ENCODE assay signal across 2 cellular contexts in the genomic region with DNA sequence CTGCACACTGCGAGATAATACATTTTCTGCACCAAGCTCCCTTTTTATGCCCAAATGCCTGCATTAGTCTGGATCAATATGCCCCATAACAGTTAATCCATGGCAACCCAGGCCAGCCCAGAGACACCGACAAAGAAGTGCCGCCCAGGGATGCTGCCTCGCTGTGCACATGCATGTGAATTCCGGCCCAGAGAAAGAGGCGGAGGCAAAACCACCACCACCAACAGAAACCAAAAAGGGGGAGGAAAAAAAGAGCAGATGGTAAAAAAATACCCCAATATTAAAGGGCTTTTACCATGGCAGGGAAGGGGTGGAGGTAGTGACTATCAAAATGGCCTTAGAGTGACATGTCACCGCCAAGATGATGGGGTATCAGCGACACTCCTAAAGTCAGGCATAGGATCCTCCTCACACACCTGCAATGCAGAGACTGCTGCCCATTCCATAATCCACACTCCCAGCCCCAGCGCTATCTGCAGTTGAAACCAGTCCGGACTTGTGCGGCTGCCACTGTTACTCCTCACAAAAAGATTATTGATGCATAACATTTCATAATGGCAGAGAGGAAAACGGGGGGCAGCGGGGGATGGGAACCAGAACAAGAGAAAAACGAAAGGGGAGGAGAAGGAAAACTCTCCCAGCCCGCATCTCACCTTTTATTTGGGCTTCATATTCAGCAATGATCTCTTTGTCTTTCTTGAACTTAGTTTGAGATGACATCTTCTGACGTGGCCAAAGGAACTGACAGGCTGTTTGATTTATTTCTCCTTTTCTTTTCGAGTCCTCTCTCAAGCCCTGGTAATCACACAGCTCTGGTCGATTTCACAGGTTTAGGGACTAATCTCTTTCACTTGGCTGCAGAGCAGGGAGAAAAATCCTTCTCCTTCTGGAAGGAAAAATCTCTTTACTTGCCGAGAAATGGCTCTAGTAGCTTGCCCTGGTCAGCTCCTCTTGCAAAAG.
TF ChIP-seq lines count a peak whose summit lies in the region.

No MANE protein-coding gene starts in this region.

TF ChIP-seq in HEK293, 187 proteins besides CTCF, POLR2A, EP300 and RAD21 (continued from another document):
- TF ChIP-seq, protein P1, sequence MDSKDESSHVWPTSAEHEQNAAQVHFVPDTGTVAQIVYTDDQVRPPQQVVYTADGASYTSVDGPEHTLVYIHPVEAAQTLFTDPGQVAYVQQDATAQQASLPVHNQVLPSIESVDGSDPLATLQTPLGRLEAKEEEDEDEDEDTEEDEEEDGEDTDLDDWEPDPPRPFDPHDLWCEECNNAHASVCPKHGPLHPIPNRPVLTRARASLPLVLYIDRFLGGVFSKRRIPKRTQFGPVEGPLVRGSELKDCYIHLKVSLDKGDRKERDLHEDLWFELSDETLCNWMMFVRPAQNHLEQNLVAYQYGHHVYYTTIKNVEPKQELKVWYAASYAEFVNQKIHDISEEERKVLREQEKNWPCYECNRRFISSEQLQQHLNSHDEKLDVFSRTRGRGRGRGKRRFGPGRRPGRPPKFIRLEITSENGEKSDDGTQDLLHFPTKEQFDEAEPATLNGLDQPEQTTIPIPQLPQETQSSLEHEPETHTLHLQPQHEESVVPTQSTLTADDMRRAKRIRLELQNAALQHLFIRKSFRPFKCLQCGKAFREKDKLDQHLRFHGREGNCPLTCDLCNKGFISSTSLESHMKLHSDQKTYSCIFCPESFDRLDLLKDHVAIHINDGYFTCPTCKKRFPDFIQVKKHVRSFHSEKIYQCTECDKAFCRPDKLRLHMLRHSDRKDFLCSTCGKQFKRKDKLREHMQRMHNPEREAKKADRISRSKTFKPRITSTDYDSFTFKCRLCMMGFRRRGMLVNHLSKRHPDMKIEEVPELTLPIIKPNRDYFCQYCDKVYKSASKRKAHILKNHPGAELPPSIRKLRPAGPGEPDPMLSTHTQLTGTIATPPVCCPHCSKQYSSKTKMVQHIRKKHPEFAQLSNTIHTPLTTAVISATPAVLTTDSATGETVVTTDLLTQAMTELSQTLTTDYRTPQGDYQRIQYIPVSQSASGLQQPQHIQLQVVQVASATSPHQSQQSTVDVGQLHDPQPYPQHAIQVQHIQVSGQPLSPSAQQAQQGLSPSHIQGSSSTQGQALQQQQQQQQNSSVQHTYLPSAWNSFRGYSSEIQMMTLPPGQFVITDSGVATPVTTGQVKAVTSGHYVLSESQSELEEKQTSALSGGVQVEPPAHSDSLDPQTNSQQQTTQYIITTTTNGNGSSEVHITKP (tag by site-specific recombination; IDR thresholded peaks at IDR 0.05), result peak; percentile 99

TF ChIP-seq in WTC11, 78 proteins besides CTCF, POLR2A, EP300 and RAD21 (continued from another document):
- TF ChIP-seq, protein P2, sequence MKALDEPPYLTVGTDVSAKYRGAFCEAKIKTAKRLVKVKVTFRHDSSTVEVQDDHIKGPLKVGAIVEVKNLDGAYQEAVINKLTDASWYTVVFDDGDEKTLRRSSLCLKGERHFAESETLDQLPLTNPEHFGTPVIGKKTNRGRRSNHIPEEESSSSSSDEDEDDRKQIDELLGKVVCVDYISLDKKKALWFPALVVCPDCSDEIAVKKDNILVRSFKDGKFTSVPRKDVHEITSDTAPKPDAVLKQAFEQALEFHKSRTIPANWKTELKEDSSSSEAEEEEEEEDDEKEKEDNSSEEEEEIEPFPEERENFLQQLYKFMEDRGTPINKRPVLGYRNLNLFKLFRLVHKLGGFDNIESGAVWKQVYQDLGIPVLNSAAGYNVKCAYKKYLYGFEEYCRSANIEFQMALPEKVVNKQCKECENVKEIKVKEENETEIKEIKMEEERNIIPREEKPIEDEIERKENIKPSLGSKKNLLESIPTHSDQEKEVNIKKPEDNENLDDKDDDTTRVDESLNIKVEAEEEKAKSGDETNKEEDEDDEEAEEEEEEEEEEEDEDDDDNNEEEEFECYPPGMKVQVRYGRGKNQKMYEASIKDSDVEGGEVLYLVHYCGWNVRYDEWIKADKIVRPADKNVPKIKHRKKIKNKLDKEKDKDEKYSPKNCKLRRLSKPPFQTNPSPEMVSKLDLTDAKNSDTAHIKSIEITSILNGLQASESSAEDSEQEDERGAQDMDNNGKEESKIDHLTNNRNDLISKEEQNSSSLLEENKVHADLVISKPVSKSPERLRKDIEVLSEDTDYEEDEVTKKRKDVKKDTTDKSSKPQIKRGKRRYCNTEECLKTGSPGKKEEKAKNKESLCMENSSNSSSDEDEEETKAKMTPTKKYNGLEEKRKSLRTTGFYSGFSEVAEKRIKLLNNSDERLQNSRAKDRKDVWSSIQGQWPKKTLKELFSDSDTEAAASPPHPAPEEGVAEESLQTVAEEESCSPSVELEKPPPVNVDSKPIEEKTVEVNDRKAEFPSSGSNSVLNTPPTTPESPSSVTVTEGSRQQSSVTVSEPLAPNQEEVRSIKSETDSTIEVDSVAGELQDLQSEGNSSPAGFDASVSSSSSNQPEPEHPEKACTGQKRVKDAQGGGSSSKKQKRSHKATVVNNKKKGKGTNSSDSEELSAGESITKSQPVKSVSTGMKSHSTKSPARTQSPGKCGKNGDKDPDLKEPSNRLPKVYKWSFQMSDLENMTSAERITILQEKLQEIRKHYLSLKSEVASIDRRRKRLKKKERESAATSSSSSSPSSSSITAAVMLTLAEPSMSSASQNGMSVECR (CRISPR knock-in tag; IDR thresholded peaks at IDR 0.05; ENCODE audit: borderline replicate concordance), result no peak
- TF ChIP-seq NR1H2 (CRISPR knock-in tag; IDR thresholded peaks at IDR 0.05) (no peak), EMX1 (CRISPR knock-in tag; IDR thresholded peaks at IDR 0.05) (no peak), ZNF423 (CRISPR knock-in tag; IDR thresholded peaks at IDR 0.05) (no peak), OVOL2 (CRISPR knock-in tag; IDR thresholded peaks at IDR 0.05; ENCODE audit: borderline replicate concordance) (no peak), ZNF219 (CRISPR knock-in tag; IDR thresholded peaks at IDR 0.05; ENCODE audit: borderline replicate concordance) (no peak)
- TF ChIP-seq, protein P3, sequence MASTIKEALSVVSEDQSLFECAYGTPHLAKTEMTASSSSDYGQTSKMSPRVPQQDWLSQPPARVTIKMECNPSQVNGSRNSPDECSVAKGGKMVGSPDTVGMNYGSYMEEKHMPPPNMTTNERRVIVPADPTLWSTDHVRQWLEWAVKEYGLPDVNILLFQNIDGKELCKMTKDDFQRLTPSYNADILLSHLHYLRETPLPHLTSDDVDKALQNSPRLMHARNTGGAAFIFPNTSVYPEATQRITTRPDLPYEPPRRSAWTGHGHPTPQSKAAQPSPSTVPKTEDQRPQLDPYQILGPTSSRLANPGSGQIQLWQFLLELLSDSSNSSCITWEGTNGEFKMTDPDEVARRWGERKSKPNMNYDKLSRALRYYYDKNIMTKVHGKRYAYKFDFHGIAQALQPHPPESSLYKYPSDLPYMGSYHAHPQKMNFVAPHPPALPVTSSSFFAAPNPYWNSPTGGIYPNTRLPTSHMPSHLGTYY (CRISPR knock-in tag; IDR thresholded peaks at IDR 0.05), result no peak
